Comparison of ENCODE assay signal across 8 cellular contexts in genomic region chr2:109510136-109511028, GRCh38.
DNase-seq lines count a peak whose midpoint lies in the region; ATAC-seq, FAIRE-seq and TF ChIP-seq lines count a peak whose summit lies in the region.

No MANE protein-coding gene starts in this region.

- H2AFZ ChIP-seq in H9 (ENCODE audit: low read length), result no peak overlapping the region
- H2AFZ ChIP-seq in HepG2 (ENCODE audit: low read length), result no peak overlapping the region

- H3K23ac ChIP-seq in H9 (ENCODE audit: insufficient read length, low read depth, low read length), result no peak overlapping the region

- no peak overlapping the region for H3K18ac ChIP-seq in H9 (ENCODE audit: insufficient read length, low read depth, low read length)

- H4K8ac ChIP-seq in H9 (replicated peaks; ENCODE audit: insufficient read length, low read depth, low read length), result no peak overlapping the region

- H2BK5ac ChIP-seq in H9 (ENCODE audit: insufficient read length, low read length), result no peak overlapping the region

- no peaks in the 10 kb centered on the region for H3K27me3 ChIP-seq in CD8-positive, alpha-beta memory T cell (ENCODE audit: insufficient read depth, low read length, poor library complexity, severe bottlenecking)
- H3K27me3 ChIP-seq in H9 (ENCODE audit: insufficient read depth, low read length) (no peaks in the 10 kb centered on the region), HepG2 (ENCODE audit: control insufficient read depth in 1 of 2, insufficient read depth in 2 of 2, low read length in 2 of 2) (peaks cover 1 to 29% of the 10 kb centered on the region in 2 experiments; a peak in 3 of 5 replicates)

- H3K27ac Mint-ChIP-seq in CD8-positive, alpha-beta memory T cell, result no peak overlapping the region
- no peak overlapping the region; a peak in 2 of 7 replicates for H3K27ac Mint-ChIP-seq in H9

- H4K20me1 ChIP-seq in H9 (ENCODE audit: control insufficient read depth, insufficient read depth, insufficient read length) (no peaks in the 10 kb centered on the region), HepG2 (ENCODE audit: insufficient read depth, low read length) (no peaks in the 10 kb centered on the region; the same call in 1 of the 2 replicates)

- DNase-seq in CD8-positive, alpha-beta memory T cell, result peak; percentile 45 to 79 (median 56)
- DNase-seq in H9 (peak; percentile 75), NCI-H345 treated with DMSO at 0.1 percent for 48 hours (lab: John Stamatoyannopoulos, UW; ENCODE audit: unreplicated experiment) (peak; percentile 71), choroid plexus epithelial cell (ENCODE audit: low read depth) (peak; percentile 83), HepG2 (ENCODE audit: low spot score) (peak; percentile 75)
- peak; percentile 62 to 77 for DNase-seq in activated CD4-positive, alpha-beta T cell treated with anti-CD3 and anti-CD28 coated beads for 4 hours
- DNase-seq in stimulated activated CD4-positive, alpha-beta T cell treated with anti-CD3 and anti-CD28 coated beads, TNF-alpha, amount 100 ng/mL, for 24 hours (ENCODE audit: low read depth in 3 of 3), result peak; percentile 45 to 73 (median 65)

- in situ Hi-C loops in HepG2 (cut with HindIII; ENCODE audit: extremely low pct_ligation_motif_present, low pct_unique_long_range_greater_than_20kb), result no loop called here

- no peaks in the 10 kb centered on the region for H3K23me2 ChIP-seq in H9 (ENCODE audit: insufficient read length, low read depth, low read length, poor library complexity, severe bottlenecking)

- H3K27ac ChIP-seq in CD8-positive, alpha-beta memory T cell (ENCODE audit: low read depth, low read length), result no peak overlapping the region
- H3K27ac ChIP-seq in H9 (ENCODE audit: insufficient read length, low read depth, low read length) (no peak overlapping the region), HepG2 (ENCODE audit: extremely low read length, insufficient read depth, low read length) (no peak overlapping the region)

- peak; percentile 81 for ATAC-seq in HepG2
- no peak for ATAC-seq in GM21447 (IDR thresholded peaks at IDR 0.05; ENCODE audit: unreplicated experiment)

- no peak overlapping the region for H2BK20ac ChIP-seq in H9 (ENCODE audit: low read depth, low read length, poor library complexity, severe bottlenecking)

- H3K4me1 ChIP-seq in CD8-positive, alpha-beta memory T cell (ENCODE audit: insufficient read depth, low read length), result no peaks in the 10 kb centered on the region
- no peaks in the 10 kb centered on the region for H3K4me1 ChIP-seq in H9 (ENCODE audit: insufficient read depth, low read length)
- peaks cover 5% of the 10 kb centered on the region; the same call in 1 of the 2 replicates for H3K4me1 ChIP-seq in HepG2 (ENCODE audit: insufficient read depth, low read length)

- CTCF ChIA-PET in CD8-positive, alpha-beta memory T cell (lab: Charles Lee), result interaction anchor here (0.6 to 3.3 kb wide), 30 partner anchors 8 to 676 kb away, joined by 3 to 21 read pairs (median 4); partner anchors contain the start of gene SH3RF3
- CTCF ChIA-PET in HepG2 (lab: Yijun Ruan, JAX; ENCODE audit: low intra/inter-chr PET ratio, low total read pairs), result interaction anchor here (2.5 kb wide), 1 partner anchor 383 kb away, joined by 38 read pairs; the partner anchor contains the start of gene SH3RF3

- no peak overlapping the region for H3K4me2 ChIP-seq in H9 (ENCODE audit: insufficient read depth, insufficient read length, low read length)
- H3K4me2 ChIP-seq in HepG2 (ENCODE audit: low read depth, low read length), result no peak overlapping the region

- H3K79me1 ChIP-seq in H9 (ENCODE audit: insufficient read depth, low read depth, low read length, poor library complexity, severe bottlenecking), result no peaks in the 10 kb centered on the region

- H3K4me3 Mint-ChIP-seq in CD8-positive, alpha-beta memory T cell, result no peak overlapping the region
- H3K4me3 Mint-ChIP-seq in H9, result no peak overlapping the region

- TF ChIP-seq EP300 in HepG2 (IDR thresholded peaks at IDR 0.05; ENCODE audit: low read depth in 2 of 2, low read length in 2 of 2) (no peak), HepG2 (CRISPR knock-in tag; IDR thresholded peaks at IDR 0.05; ENCODE audit: borderline replicate concordance) (no peak)

- no peak overlapping the region for H3K4me3 ChIP-seq in CD8-positive, alpha-beta memory T cell (ENCODE audit: low read length)
- H3K4me3 ChIP-seq in choroid plexus epithelial cell (ENCODE audit: low read depth, low read length) (no peak overlapping the region), HepG2 (replicated peaks in 1 of 3; ENCODE audit: insufficient read depth in 1 of 3, low read depth in 2 of 3, low read length in 3 of 3) (no peak overlapping the region)

- H3K4me1 Mint-ChIP-seq in CD8-positive, alpha-beta memory T cell, result peaks cover 8 to 13% (median 12%) of the 10 kb centered on the region in 3 donors
- no peaks in the 10 kb centered on the region for H3K4me1 Mint-ChIP-seq in H9

- intact Hi-C loops in HepG2 (cut with micrococcal nuclease; ENCODE audit: unreplicated experiment), result no loop called here

- no peaks in the 10 kb centered on the region for H3K36me3 Mint-ChIP-seq in CD8-positive, alpha-beta memory T cell
- no peaks in the 10 kb centered on the region; a peak in 1 of 7 replicates for H3K36me3 Mint-ChIP-seq in H9 (ENCODE audit: insufficient read depth in 1 of 3, low read depth in 3 of 3)

- H2BK12ac ChIP-seq in H9 (ENCODE audit: insufficient read length, low read depth, low read length), result no peak overlapping the region

- no TSS peak for BruUV-seq in HepG2 (replicated peaks; lab: Mats Ljungman, UMichigan)

- H4K91ac ChIP-seq in H9 (ENCODE audit: insufficient read length, low read depth, low read length), result no peak overlapping the region

- no peak overlapping the region for H2BK120ac ChIP-seq in H9 (ENCODE audit: low read depth, low read length, poor library complexity, severe bottlenecking)

- H3K79me2 ChIP-seq in H9 (ENCODE audit: insufficient read depth, low read length) (no peaks in the 10 kb centered on the region), HepG2 (ENCODE audit: insufficient read depth, low read length) (no peaks in the 10 kb centered on the region)

- WGBS in H9 (ENCODE audit: extremely low coverage, insufficient read length, low lambda C conversion rate), result no CpG with 5 or more reads among the region's 19 CpGs
- WGBS in HepG2 (ENCODE audit: low lambda C conversion rate), result 24% methylated on average over 18 of the region's 19 CpGs

- H3K9me3 Mint-ChIP-seq in CD8-positive, alpha-beta memory T cell, result no peaks in the 10 kb centered on the region
- H3K9me3 Mint-ChIP-seq in H9, result no peaks in the 10 kb centered on the region

- H3K9ac ChIP-seq in H9 (ENCODE audit: extremely low read depth, insufficient read length, low read length), result no peak overlapping the region
- H3K9ac ChIP-seq in HepG2 (ENCODE audit: insufficient read depth, low read depth, low read length), result no peak overlapping the region

- H4K5ac ChIP-seq in H9 (ENCODE audit: insufficient read length, low read depth, low read length), result no peak overlapping the region

- H2AK5ac ChIP-seq in H9 (ENCODE audit: insufficient read length, low read length), result no peak overlapping the region

- H3T11ph ChIP-seq in H9 (ENCODE audit: low read length), result no peak overlapping the region

- FAIRE-seq in HepG2 (lab: Jason Lieb, UNC), result peak; percentile 90

- POLR2A ChIA-PET in CD8-positive, alpha-beta memory T cell (lab: Charles Lee), result no interaction called here
- POLR2A ChIA-PET in HepG2 (lab: Yijun Ruan, JAX), result no interaction called here

- no peaks in the 10 kb centered on the region for H3K9me3 ChIP-seq in CD8-positive, alpha-beta memory T cell (ENCODE audit: low read length)
- H3K9me3 ChIP-seq in H9 (ENCODE audit: control insufficient read depth, low read depth, low read length), result no peaks in the 10 kb centered on the region
- H3K9me3 ChIP-seq in HepG2 (ENCODE audit: low read length), result no peaks in the 10 kb centered on the region

- H3K4ac ChIP-seq in H9 (ENCODE audit: low read depth, low read length), result no peak overlapping the region

- H2BK15ac ChIP-seq in H9 (ENCODE audit: low read depth, low read length), result no peak overlapping the region

- peak; percentile 86 for TF ChIP-seq RAD21 in HepG2 (CRISPR knock-in tag; IDR thresholded peaks at IDR 0.05)

- H3K27me3 Mint-ChIP-seq in CD8-positive, alpha-beta memory T cell, result peaks cover under 1 to 7% of the 10 kb centered on the region in 2 donors
- no peaks in the 10 kb centered on the region; the same call in 1 of the 2 replicates for H3K27me3 Mint-ChIP-seq in H9 (ENCODE audit: low read depth)

- no peak overlapping the region for H3K56ac ChIP-seq in H9 (ENCODE audit: insufficient read length, low read depth, low read length)

- TF ChIP-seq CTCF in H9 (conservative IDR thresholded peaks at IDR 0.05) (peak; percentile 86), choroid plexus epithelial cell (conservative IDR thresholded peaks at IDR 0.05; ENCODE audit: low read depth, low read length) (peak; percentile 95), HepG2 (CRISPR knock-in tag; IDR thresholded peaks at IDR 0.05) (peak; percentile 97)

- no peaks in the 10 kb centered on the region for H3K36me3 ChIP-seq in CD8-positive, alpha-beta memory T cell (ENCODE audit: insufficient read depth, low read length)
- no peaks in the 10 kb centered on the region for H3K36me3 ChIP-seq in HepG2 (replicated peaks in 1 of 2; ENCODE audit: control insufficient read depth in 1 of 2, insufficient read depth in 2 of 2, low read length in 2 of 2)

- no peak overlapping the region for H3K14ac ChIP-seq in H9 (ENCODE audit: insufficient read depth, low read length)

- TF ChIP-seq POLR2A in HepG2 (IDR thresholded peaks at IDR 0.05; ENCODE audit: insufficient read depth in 1 of 2, low read depth in 2 of 2, low read length in 2 of 2), result no peak

TF ChIP-seq in HepG2, 621 proteins besides CTCF, POLR2A, EP300 and RAD21 (continues in another document):
- TF ChIP-seq KAT8 (CRISPR knock-in tag; IDR thresholded peaks at IDR 0.05), result 0 out of 2 replicates have a peak, but pooled peaks have one; percentile 27
- TF ChIP-seq ZNF598 (CRISPR knock-in tag; IDR thresholded peaks at IDR 0.05; ENCODE audit: borderline replicate concordance), result peak; percentile 64; the same call in 1 of the 2 replicates
- TF ChIP-seq ATF1 (CRISPR knock-in tag; IDR thresholded peaks at IDR 0.05), result no peak
- TF ChIP-seq MIER3 (CRISPR knock-in tag; IDR thresholded peaks at IDR 0.05; ENCODE audit: borderline replicate concordance), result 0 out of 2 replicates have a peak, but pooled peaks have one; percentile 35
- TF ChIP-seq SMAD3 (CRISPR knock-in tag; IDR thresholded peaks at IDR 0.05), result 0 out of 2 replicates have a peak, but pooled peaks have one; percentile 22
- 0 out of 2 replicates have a peak, but pooled peaks have one; percentile 18 for TF ChIP-seq ZNF225 (CRISPR knock-in tag; IDR thresholded peaks at IDR 0.05)
- peak; percentile 60; the same call in 1 of the 2 replicates for TF ChIP-seq FOXO1 (CRISPR knock-in tag; IDR thresholded peaks at IDR 0.05)
- peak; percentile 61; the same call in 1 of the 2 replicates for TF ChIP-seq ZNF136 (CRISPR knock-in tag; IDR thresholded peaks at IDR 0.05; ENCODE audit: low read depth)
